35 cellular contexts compared by ENCODE assay signal in genomic region chr20:52459150-52459549, GRCh38.
"Had no signal": no experiment of that assay in that cellular context is flagged by ENCODE, and none has a peak within 500 bp of the region (broad histone marks: within the 10 kb centered on the region; RNA-seq: fewer than 3 reads in every experiment).

No MANE protein-coding gene starts in this region.

- H3K27me3 ChIP-seq: MG63 had no signal

- H3K4me3 ChIP-seq: MG63 had no signal

- DNase-seq: Karpas-422, Kasumi-1, MG63, MM.1S, MV-4-11, NCI-H1048, NCI-H1092, NCI-H1092 treated with DMSO at 0.1 percent for 48 hours, NCI-H1105, NCI-H1105 treated with DMSO at 0.1 percent for 48 hours, NCI-H1417, NCI-H1417 treated with DMSO at 0.1 percent for 48 hours, NCI-H1436, NCI-H1436 treated with DMSO at 0.1 percent for 48 hours, NCI-H146, NCI-H1694, NCI-H1694 treated with DMSO at 0.1 percent for 48 hours, NCI-H187, NCI-H187 treated with DMSO at 0.1 percent for 48 hours, NCI-H1930, NCI-H2029, NCI-H2029 treated with DMSO at 0.1 percent for 48 hours, NCI-H2081, NCI-H2081 treated with DMSO at 0.1 percent for 48 hours, NCI-H2107, NCI-H2171, NCI-H2171 treated with DMSO at 0.1 percent for 48 hours, NCI-H2227 treated with DMSO at 0.1 percent for 48 hours, NCI-H226, NCI-H345, NCI-H446, NCI-H446 treated with DMSO at 0.1 percent for 48 hours, NCI-H510A, NCI-H510A treated with DMSO at 0.1 percent for 48 hours, NCI-H524 had no signal

- H3K36me3 ChIP-seq: MG63 had no signal

- H3K9me3 ChIP-seq: MG63 had no signal
